ENCODE assay signal across 24 cellular contexts in the genomic region with DNA sequence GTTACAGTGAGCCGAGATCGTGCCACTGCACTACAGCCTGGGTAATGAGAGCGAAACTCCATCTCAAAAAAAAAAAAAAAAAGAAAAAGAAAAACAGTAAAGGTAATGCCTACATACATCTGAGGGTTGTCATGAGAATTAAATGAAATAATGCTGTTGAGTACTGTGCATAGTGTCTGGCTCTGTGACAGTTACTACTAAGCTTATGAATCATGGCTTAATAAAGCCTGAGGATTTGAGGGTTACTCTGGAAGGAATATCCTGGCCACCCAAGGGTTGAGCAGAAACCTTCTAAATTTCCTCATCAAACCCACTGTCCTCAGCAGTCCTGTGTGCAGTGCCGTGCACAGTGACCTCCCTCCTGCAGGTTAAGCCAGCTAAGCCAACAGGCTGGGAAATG.
"Had no signal": no experiment of that assay in that cellular context is flagged by ENCODE, and none has a peak within 500 bp of the region (broad histone marks: within the 10 kb centered on the region; RNA-seq: fewer than 3 reads in every experiment).

No MANE protein-coding gene starts in this region.

- H3K36me3 ChIP-seq: cardiac muscle cell, neutrophil, pancreas, stomach, suprapubic skin, tibial nerve had no signal

- ATAC-seq: activated CD8-positive, alpha-beta memory T cell treated with anti-CD3 and anti-CD28 coated beads, Interleukin-2, amount 10 ng/mL, durations not matched to agents 7 days and 5 days; left cardiac atrium; natural killer cell treated with Interleukin-12 subunit alpha and Interleukin-12 subunit beta and Interleukin-15 and Interleukin-18, amount 100 ng/mL, for 72 hours; pancreas; psoas muscle; right cardiac atrium; stimulated activated effector memory CD8-positive, alpha-beta T cell treated with anti-CD3 and anti-CD28 coated beads, Interleukin-12 subunit alpha, Interleukin-12 subunit beta, amount 100 ng/mL, for 72 hours; T-helper 17 cell had no signal

- H3K9me3 ChIP-seq: neutrophil, pancreas, psoas muscle, stomach, suprapubic skin, tibial nerve had no signal

- DNase-seq: activated CD4-positive, alpha-beta T cell treated with anti-CD3 and anti-CD28 coated beads for 4 hours; activated CD4-positive, alpha-beta T cell treated with anti-CD3 and anti-CD28 coated beads, Interleukin-2, amount 50 U/mL, for 48 hours; activated CD4-positive, CD25-positive, alpha-beta regulatory T cell; activated CD8-positive, alpha-beta memory T cell treated with anti-CD3 and anti-CD28 coated beads, Interleukin-2, amount 10 ng/mL, durations not matched to agents 7 days and 5 days; activated gamma-delta T cell treated with Interleukin-2 at 50 U/mL for 16 hours; amniotic stem cell; cortex of kidney; glutamatergic neuron; hippocampal formation; left cardiac atrium; pancreas; psoas muscle; right cardiac atrium; stimulated activated CD4-positive, alpha-beta T cell treated with anti-CD3 and anti-CD28 coated beads, Interleukin-2, amount 100 ng/mL, for 24 hours; stomach; SW 1271; T-helper 17 cell had no signal

- H3K27ac ChIP-seq: cardiac muscle cell, neutrophil, pancreas, psoas muscle, skin epidermis, stomach, suprapubic skin, tibial nerve had no signal

- H3K4me3 ChIP-seq: cardiac muscle cell, pancreas, psoas muscle, skin epidermis, stomach, suprapubic skin, tibial nerve had no signal

- H3K27me3 ChIP-seq: cardiac muscle cell, neutrophil, pancreas, stomach, suprapubic skin, tibial nerve had no signal
